ENCODE assay signal across 23 cellular contexts in the genomic region with DNA sequence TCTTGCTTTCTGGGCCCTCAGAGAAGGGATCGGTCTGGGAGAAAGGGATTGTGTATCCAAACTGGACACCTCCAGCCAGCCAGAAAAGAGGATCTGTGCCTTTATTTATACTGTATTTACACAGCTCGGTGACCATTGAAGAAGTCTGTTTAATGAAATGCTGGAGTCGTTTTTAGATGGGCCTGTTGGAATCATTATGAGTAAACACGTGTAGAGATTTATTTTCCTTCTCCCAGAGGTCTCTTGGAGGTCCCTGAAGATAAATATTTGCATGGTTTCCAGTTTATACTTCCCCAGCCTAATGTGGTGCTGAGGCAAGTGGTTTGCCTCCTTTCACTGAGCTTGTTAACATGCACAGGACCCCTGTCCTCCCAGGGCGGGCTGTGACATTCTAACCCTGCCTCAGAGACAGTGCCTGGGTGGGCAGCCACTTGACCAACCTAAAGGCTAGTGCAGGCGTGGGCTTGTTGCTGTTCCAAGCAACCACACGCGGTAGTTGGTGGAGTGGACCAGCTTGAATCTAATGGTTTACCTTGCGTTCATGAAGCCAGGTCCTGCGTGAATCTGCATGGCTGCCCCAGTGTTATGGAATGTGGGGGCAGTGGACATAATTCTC.
A peak's percentile ranks its signal among the peaks of the same experiment; 100 is the strongest.
DNase-seq lines count a peak whose midpoint lies in the region; ATAC-seq and TF ChIP-seq lines count a peak whose summit lies in the region.
"Had no signal": no experiment of that assay in that cellular context is flagged by ENCODE, and none has a peak within 500 bp of the region (broad histone marks: within the 10 kb centered on the region; RNA-seq: fewer than 3 reads in every experiment).

No MANE protein-coding gene starts in this region.

- H3K4me1 ChIP-seq in colonic mucosa (no peaks in the 10 kb centered on the region), muscle layer of duodenum (ENCODE audit: control insufficient read depth in 1 of 2, insufficient read depth in 2 of 2, low read length in 2 of 2) (peaks cover 11% of the 10 kb centered on the region in 2 donors), vagina (peaks cover 52% of the 10 kb centered on the region)

- H3K27me3 ChIP-seq in colonic mucosa (peaks cover 8% of the 10 kb centered on the region), muscle layer of duodenum (ENCODE audit: low read depth, low read length) (peaks cover 14% of the 10 kb centered on the region), vagina (no peaks in the 10 kb centered on the region)

- DNase-seq in DMS53 (lab: John Stamatoyannopoulos, UW) (peak; percentile 42), DMS53 treated with DMSO at 0.1 percent for 48 hours (lab: John Stamatoyannopoulos, UW; ENCODE audit: unreplicated experiment) (no peak), colonic mucosa (no peak), vagina (ENCODE audit: extremely low spot score in 2 of 2) (no peak)
- DNase-seq in stimulated activated CD4-positive, alpha-beta T cell treated with anti-CD3 and anti-CD28 coated beads, Interleukin-4, amount 100 ng/mL, for 24 hours: no peak
- no peak for DNase-seq in activated T-cell treated with anti-CD3 and anti-CD28 coated beads, Interleukin-2, amount 50 U/mL, for 4 hours
- DNase-seq: activated CD4-positive, CD25-positive, alpha-beta regulatory T cell treated with anti-CD3 and anti-CD28 coated beads, Interleukin-2, amount 50 U/mL, for 72 hours; activated CD8-positive, alpha-beta memory T cell treated with anti-CD3 and anti-CD28 coated beads for 24 hours; activated T-cell treated with anti-CD3 and anti-CD28 coated beads, Interleukin-2, amount 50 U/mL, for 72 hours; foreskin melanocyte; mucosa of descending colon; NCI-H1436 treated with DMSO at 0.1 percent for 48 hours; occipital lobe; right lobe of liver; RPMI8226 had no signal

- ATAC-seq in GM18868 (IDR thresholded peaks at IDR 0.05; ENCODE audit: unreplicated experiment): no peak
- no peak for ATAC-seq in activated T-cell treated with anti-CD3 and anti-CD28 coated beads, Interleukin-2, amount 50 U/mL, for 4 hours
- ATAC-seq: left lobe of liver; stimulated activated effector memory CD8-positive, alpha-beta T cell treated with anti-CD3 and anti-CD28 coated beads, Interleukin-12 subunit alpha, Interleukin-12 subunit beta, amount 100 ng/mL, for 72 hours had no signal

- peaks cover 21% of the 10 kb centered on the region for H3K27me3 Mint-ChIP-seq in activated T-cell treated with anti-CD3 and anti-CD28 coated beads, Interleukin-2, amount 50 U/mL, for 4 hours (ENCODE audit: low read depth)

- intact Hi-C loops in colonic mucosa (cut with DNase I): no loop called here
- intact Hi-C loops in vagina (cut with DNase I): no loop called here

- peaks cover 39% of the 10 kb centered on the region for H3K4me1 Mint-ChIP-seq in activated T-cell treated with anti-CD3 and anti-CD28 coated beads, Interleukin-2, amount 50 U/mL, for 4 hours (ENCODE audit: low read depth)

- no peak overlapping the region for H3K4me3 Mint-ChIP-seq in activated T-cell treated with anti-CD3 and anti-CD28 coated beads, Interleukin-2, amount 50 U/mL, for 4 hours
- H3K4me3 Mint-ChIP-seq: activated naive CD8-positive, alpha-beta T cell; activated T-cell treated with anti-CD3 and anti-CD28 coated beads, Interleukin-2, amount 50 U/mL, for 72 hours; stimulated activated effector memory CD8-positive, alpha-beta T cell treated with anti-CD3 and anti-CD28 coated beads, Interleukin-12 subunit alpha, Interleukin-12 subunit beta, amount 100 ng/mL, for 72 hours had no signal

- no peaks in the 10 kb centered on the region for H3K36me3 ChIP-seq in colonic mucosa
- no peaks in the 10 kb centered on the region for H3K36me3 ChIP-seq in muscle layer of duodenum (ENCODE audit: control insufficient read depth in 1 of 2, insufficient read depth in 2 of 2, low read length in 2 of 2)
- H3K36me3 ChIP-seq in vagina: no peaks in the 10 kb centered on the region
- H3K36me3 ChIP-seq: BLaER1, right lobe of liver had no signal

- H3K9ac ChIP-seq in colonic mucosa (ENCODE audit: low read depth in 2 of 2, low read length in 2 of 2): no peak overlapping the region
- H3K9ac ChIP-seq: BLaER1 had no signal

- H3K9me3 ChIP-seq in colonic mucosa (no peaks in the 10 kb centered on the region), muscle layer of duodenum (ENCODE audit: control insufficient read depth in 1 of 2, low read length in 2 of 2) (no peaks in the 10 kb centered on the region), vagina (no peaks in the 10 kb centered on the region)
- H3K9me3 ChIP-seq: BLaER1, mucosa of descending colon, right lobe of liver had no signal

- H3K36me3 Mint-ChIP-seq in activated T-cell treated with anti-CD3 and anti-CD28 coated beads, Interleukin-2, amount 50 U/mL, for 4 hours (ENCODE audit: insufficient read depth): no peaks in the 10 kb centered on the region
- H3K36me3 Mint-ChIP-seq: activated naive CD8-positive, alpha-beta T cell had no signal

- H3K4me3 ChIP-seq in colonic mucosa (no peak overlapping the region), muscle layer of duodenum (ENCODE audit: low read depth in 1 of 2, low read length in 2 of 2) (no peak overlapping the region), vagina (no peak overlapping the region)
- H3K4me3 ChIP-seq: BLaER1, coronary artery, mucosa of descending colon, right lobe of liver had no signal

- no peaks in the 10 kb centered on the region for H3K9me3 Mint-ChIP-seq in activated T-cell treated with anti-CD3 and anti-CD28 coated beads, Interleukin-2, amount 50 U/mL, for 4 hours
- H3K9me3 Mint-ChIP-seq: activated T-cell treated with anti-CD3 and anti-CD28 coated beads, Interleukin-2, amount 50 U/mL, for 72 hours; stimulated activated effector memory CD8-positive, alpha-beta T cell treated with anti-CD3 and anti-CD28 coated beads, Interleukin-12 subunit alpha, Interleukin-12 subunit beta, amount 100 ng/mL, for 72 hours had no signal

- no peak for TF ChIP-seq POLR2A in vagina (IDR thresholded peaks at IDR 0.05)

- peak overlapping the region; percentile 26 for H3K27ac ChIP-seq in colonic mucosa
- H3K27ac ChIP-seq in muscle layer of duodenum (ENCODE audit: low read length): peak overlapping the region; percentile 35
- peak overlapping the region; percentile 46 for H3K27ac ChIP-seq in vagina
- H3K27ac ChIP-seq: 22Rv1, BLaER1, coronary artery, right lobe of liver had no signal

- TF ChIP-seq CTCF in colonic mucosa (IDR thresholded peaks at IDR 0.05) (no peak), vagina (IDR thresholded peaks at IDR 0.05) (no peak)
